In the genomic region with DNA sequence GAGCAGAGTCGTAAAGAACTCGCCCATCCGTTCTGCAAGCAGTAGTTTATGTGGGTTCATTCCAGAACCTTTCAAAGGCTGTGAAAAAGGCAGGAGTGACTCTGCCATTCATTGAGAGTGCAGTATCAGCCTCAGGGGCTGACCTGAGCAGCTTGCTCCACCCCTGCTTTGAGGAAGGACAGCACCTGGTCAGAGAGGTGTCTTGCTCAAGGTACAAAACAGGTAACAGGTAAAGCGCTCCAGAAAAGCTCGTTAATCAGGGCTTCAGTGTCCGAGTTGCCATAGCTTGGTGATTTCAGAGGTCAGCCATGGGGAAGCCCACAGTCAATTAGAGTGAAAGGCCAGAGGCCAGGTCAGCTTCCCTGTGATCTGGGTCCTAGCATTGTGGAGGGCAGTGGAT, we compare ENCODE assay signal across 14 cellular contexts.
DNase-seq lines count a peak whose midpoint lies in the region; ATAC-seq and TF ChIP-seq lines count a peak whose summit lies in the region.
"Had no signal": no experiment of that assay in that cellular context is flagged by ENCODE, and none has a peak within 500 bp of the region (broad histone marks: within the 10 kb centered on the region; RNA-seq: fewer than 3 reads in every experiment).

No MANE protein-coding gene starts in this region.

- H3K4me3 ChIP-seq in RWPE2 (ENCODE audit: severe bottlenecking) (no peak overlapping the region), esophagus muscularis mucosa (no peak overlapping the region), mesendoderm (ENCODE audit: low read length) (no peak overlapping the region)
- H3K4me3 ChIP-seq: BLaER1, GM12878, HAP-1 had no signal

- H2BK5ac ChIP-seq in mesendoderm (ENCODE audit: low read length) = peak overlapping the region; percentile 27

- H3K27ac ChIP-seq in RWPE2 (ENCODE audit: poor library complexity, severe bottlenecking) (peak overlapping the region; percentile 57), esophagus muscularis mucosa (replicated peaks in 1 of 4) (no peak overlapping the region), mesendoderm (ENCODE audit: low read depth, low read length) (no peak overlapping the region)
- H3K27ac ChIP-seq: BLaER1 had no signal

- no peak overlapping the region for H3K9ac ChIP-seq in mesendoderm (ENCODE audit: low read length)
- H3K9ac ChIP-seq: BLaER1 had no signal

- TF ChIP-seq EP300 in esophagus muscularis mucosa (IDR thresholded peaks at IDR 0.05) = no peak

- no peak overlapping the region for H2BK120ac ChIP-seq in mesendoderm (ENCODE audit: low read depth, low read length)

- H2BK15ac ChIP-seq in mesendoderm (replicated peaks; ENCODE audit: low read depth) = no peak overlapping the region

- H3K18ac ChIP-seq in mesendoderm (ENCODE audit: low read length) = no peak overlapping the region

- ATAC-seq in RWPE2 (ENCODE audit: low read depth) = no peak
- ATAC-seq: GM12878, HepG2 had no signal

- H3K36me3 ChIP-seq in RWPE2 (ENCODE audit: low read depth) (no peaks in the 10 kb centered on the region), esophagus muscularis mucosa (no peaks in the 10 kb centered on the region), mesendoderm (ENCODE audit: control insufficient read depth, insufficient read depth, low read length) (no peaks in the 10 kb centered on the region)
- H3K36me3 ChIP-seq: BLaER1, HAP-1 had no signal

- no peak for TF ChIP-seq POLR2A in esophagus muscularis mucosa (IDR thresholded peaks at IDR 0.05; ENCODE audit: low read depth)

- peaks cover 17% of the 10 kb centered on the region for H3K4me1 ChIP-seq in RWPE2 (ENCODE audit: insufficient read depth, poor library complexity, severe bottlenecking)
- no peaks in the 10 kb centered on the region for H3K4me1 ChIP-seq in esophagus muscularis mucosa
- peaks cover 2% of the 10 kb centered on the region for H3K4me1 ChIP-seq in mesendoderm (ENCODE audit: control insufficient read depth, low read depth, low read length)
- H3K4me1 ChIP-seq: BLaER1, HAP-1 had no signal

- no peak overlapping the region for H4K8ac ChIP-seq in mesendoderm (ENCODE audit: low read depth, low read length)

- no peaks in the 10 kb centered on the region for H3K27me3 ChIP-seq in RWPE2 (ENCODE audit: insufficient read depth, poor library complexity, severe bottlenecking)
- H3K27me3 ChIP-seq in esophagus muscularis mucosa = no peaks in the 10 kb centered on the region
- no peaks in the 10 kb centered on the region for H3K27me3 ChIP-seq in mesendoderm (ENCODE audit: insufficient read depth, low read length, poor library complexity)
- H3K27me3 ChIP-seq: BLaER1 had no signal

- peak overlapping the region; percentile 52 for H3K56ac ChIP-seq in mesendoderm (ENCODE audit: low read length)

- DNase-seq in ELF-1 (ENCODE audit: low read depth, low spot score) (peak; percentile 62), RWPE2 (ENCODE audit: low spot score) (no peak), esophagus muscularis mucosa (ENCODE audit: extremely low spot score) (peak; percentile 74), mesendoderm (no peak), NCI-H1048 (lab: John Stamatoyannopoulos, UW) (no peak), epidermal melanocyte (ENCODE audit: insufficient read length, low spot score) (no peak), NCI-H146 treated with DMSO at 0.1 percent for 48 hours (lab: John Stamatoyannopoulos, UW; ENCODE audit: unreplicated experiment) (no peak)
- DNase-seq: 8988T; CD4-positive, alpha-beta memory T cell; DMS79 treated with DMSO at 0.1 percent for 48 hours had no signal

- no peak overlapping the region for H2AK5ac ChIP-seq in mesendoderm (ENCODE audit: low read length)

- no peaks in the 10 kb centered on the region for H3K9me3 ChIP-seq in RWPE2 (ENCODE audit: severe bottlenecking)
- H3K9me3 ChIP-seq in esophagus muscularis mucosa = peaks cover 0 to 9% (median 5%) of the 10 kb centered on the region in 4 donors
- H3K9me3 ChIP-seq: BLaER1 had no signal

- no peaks in the 10 kb centered on the region for H3K79me1 ChIP-seq in mesendoderm (ENCODE audit: low read length)

- H3K23ac ChIP-seq in mesendoderm (ENCODE audit: low read length) = no peak overlapping the region

- no peak for TF ChIP-seq CTCF in RWPE2 (IDR thresholded peaks at IDR 0.05; ENCODE audit: poor library complexity, severe bottlenecking)
- no peak for TF ChIP-seq CTCF in esophagus muscularis mucosa (IDR thresholded peaks at IDR 0.05)

- 77% methylated on average over 6 of the region's 6 CpGs for WGBS in esophagus muscularis mucosa
- WGBS in mesendoderm (ENCODE audit: extremely low coverage, insufficient coverage, low lambda C conversion rate) = no CpG with 5 or more reads among the region's 6 CpGs

- H4K5ac ChIP-seq in mesendoderm (ENCODE audit: low read length) = no peak overlapping the region

- H3K4ac ChIP-seq in mesendoderm (ENCODE audit: low read depth, low read length) = no peak overlapping the region

- no peak overlapping the region for H3K4me2 ChIP-seq in mesendoderm (ENCODE audit: low read length)
- H3K4me2 ChIP-seq: BLaER1 had no signal

- H3K79me2 ChIP-seq in mesendoderm (ENCODE audit: control insufficient read depth, insufficient read depth, low read length) = no peaks in the 10 kb centered on the region

- intact Hi-C loops in esophagus muscularis mucosa (cut with DNase I) = no loop called here

Comparison
In these comparisons a context has a peak if more than half of its experiments do, and no peak if none do; other contexts are left out.
1. DNase-seq: peak in ELF-1 (single experiment) and esophagus muscularis mucosa (single experiment); none in RWPE2 (single experiment), mesendoderm (single experiment), NCI-H1048 (single experiment), epidermal melanocyte (single experiment) and NCI-H146 treated with DMSO at 0.1 percent for 48 hours (single experiment).